ENCODE assay signal across 8 cellular contexts in genomic region chr1:145957443-145958319, GRCh38. TPM values are rescaled to one million over a fixed set of nuclear protein-coding genes. Genes with fewer than 3 reads are reported as not detected.
DNase-seq lines count a peak whose midpoint lies in the region; ATAC-seq, FAIRE-seq and TF ChIP-seq lines count a peak whose summit lies in the region.

LIX1L (minus strand) TSS chr1:145958017; CDS start chr1:145957927, 90 bp downstream.

- H3K27ac ChIP-seq in HepG2 (ENCODE audit: extremely low read length, insufficient read depth, low read length): peak within 1 kb of the TSS; percentile 61

- TF ChIP-seq POLR2A in HepG2 (IDR thresholded peaks at IDR 0.05; ENCODE audit: insufficient read depth in 1 of 2, low read depth in 2 of 2, low read length in 2 of 2): peak; percentile 59 to 71

- peak; percentile 63 to 97 (median 92) for DNase-seq in C1 segment of cervical spinal cord (lab: John Stamatoyannopoulos, UW)
- peak; percentile 97 for DNase-seq in NCI-H774 (lab: John Stamatoyannopoulos, UW)
- DNase-seq in activated CD4-positive, alpha-beta T cell treated with anti-CD3 and anti-CD28 coated beads, Interleukin-2, amount 50 U/mL, for 4 hours: peak; percentile 93
- peak; percentile 85 to 97 for DNase-seq in dermis microvascular lymphatic vessel endothelial cell (ENCODE audit: low read depth in 2 of 2)
- peak; percentile 91 for DNase-seq in HepG2 (ENCODE audit: low spot score)
- DNase-seq in stimulated activated CD4-positive, alpha-beta T cell treated with anti-CD3 and anti-CD28 coated beads, Interleukin-4, amount 100 ng/mL, for 1 hour: peak; percentile 93

- CTCF ChIA-PET in HepG2 (lab: Yijun Ruan, JAX; ENCODE audit: low intra/inter-chr PET ratio, low total read pairs): no interaction called here

- H3K4me3 ChIP-seq in HepG2 (replicated peaks in 1 of 3; ENCODE audit: insufficient read depth in 1 of 3, low read depth in 2 of 3, low read length in 3 of 3): peak within 1 kb of the TSS; percentile 73 to 89 (median 80)

- peak within 1 kb of the TSS; percentile 78 for H2AFZ ChIP-seq in HepG2 (ENCODE audit: low read length)

- TF ChIP-seq CTCF in HepG2 (CRISPR knock-in tag; IDR thresholded peaks at IDR 0.05): no peak

- H3K4me1 ChIP-seq in HepG2 (ENCODE audit: insufficient read depth, low read length): peaks cover 72% of the 10 kb centered on the region

- intact Hi-C loops in HepG2 (cut with micrococcal nuclease; ENCODE audit: unreplicated experiment): loop anchor here (5.0 kb wide), 1 partner anchor 65 kb away; no protein-coding TSS in a partner anchor

- peak; percentile 68 for FAIRE-seq in HepG2 (lab: Jason Lieb, UNC)

- under 1% methylated on average over 14 of the region's 60 CpGs for WGBS in HepG2 (ENCODE audit: low lambda C conversion rate)

- H3K4me2 ChIP-seq in HepG2 (ENCODE audit: low read depth, low read length): peak within 1 kb of the TSS; percentile 95

- BruUV-seq in HepG2 (replicated peaks; lab: Mats Ljungman, UMichigan): no TSS peak

- H4K20me1 ChIP-seq in HepG2 (ENCODE audit: insufficient read depth, low read length): no peaks in the 10 kb centered on the region

- in situ Hi-C loops in HepG2 (cut with HindIII; ENCODE audit: extremely low pct_ligation_motif_present, low pct_unique_long_range_greater_than_20kb): no loop called here

- peaks cover 23% of the 10 kb centered on the region for H3K79me2 ChIP-seq in HepG2 (ENCODE audit: insufficient read depth, low read length)

- peak within 1 kb of the TSS; percentile 80 for H3K9ac ChIP-seq in HepG2 (ENCODE audit: insufficient read depth, low read depth, low read length)

- TF ChIP-seq EP300 in HepG2 (IDR thresholded peaks at IDR 0.05; ENCODE audit: low read depth in 2 of 2, low read length in 2 of 2) (no peak), HepG2 (CRISPR knock-in tag; IDR thresholded peaks at IDR 0.05; ENCODE audit: borderline replicate concordance) (no peak)

- H3K27me3 ChIP-seq in HepG2 (ENCODE audit: control insufficient read depth in 1 of 2, insufficient read depth in 2 of 2, low read length in 2 of 2): peaks cover 0 to 25% of the 10 kb centered on the region in 2 experiments; a peak in 3 of 5 replicates

- ATAC-seq in GM19395 (IDR thresholded peaks at IDR 0.05; ENCODE audit: unreplicated experiment): peak; percentile 87
- ATAC-seq in HG03565 (IDR thresholded peaks at IDR 0.05; ENCODE audit: unreplicated experiment): peak; percentile 80
- ATAC-seq in HepG2: peak; percentile 89

- no peaks in the 10 kb centered on the region for H3K36me3 ChIP-seq in HepG2 (replicated peaks in 1 of 2; ENCODE audit: control insufficient read depth in 1 of 2, insufficient read depth in 2 of 2, low read length in 2 of 2)

- H3K9me3 ChIP-seq in HepG2 (ENCODE audit: low read length): no peaks in the 10 kb centered on the region

- POLR2A ChIA-PET in HepG2 (lab: Yijun Ruan, JAX): interaction anchor here (0.7 to 6.2 kb wide), 13 partner anchors 8 to 112 kb away, joined by 3 to 84 read pairs (median 3); partner anchors contain the start of genes NUDT17, PEX11B, PIAS3 and RBM8A

- no peak for TF ChIP-seq RAD21 in HepG2 (CRISPR knock-in tag; IDR thresholded peaks at IDR 0.05)

TF ChIP-seq in HepG2, 621 proteins besides CTCF, POLR2A, EP300 and RAD21 (continues in another document):
- TF ChIP-seq HIVEP1 (CRISPR knock-in tag; IDR thresholded peaks at IDR 0.05): 0 out of 2 replicates have a peak, but pooled peaks have one; percentile 39
- TF ChIP-seq MXI1 (IDR thresholded peaks at IDR 0.05; ENCODE audit: borderline replicate concordance, low read depth, low read length): peak; percentile 39; the same call in 1 of the 3 replicates
- TF ChIP-seq ZNF451 (CRISPR knock-in tag; IDR thresholded peaks at IDR 0.05): no peak
- TF ChIP-seq ZNF282 (IDR thresholded peaks at IDR 0.05; ENCODE audit: partially characterized antibody): no peak
- no peak for TF ChIP-seq ZBTB14 (CRISPR knock-in tag; IDR thresholded peaks at IDR 0.05)
- no peak for TF ChIP-seq EED (CRISPR knock-in tag; IDR thresholded peaks at IDR 0.05)
- TF ChIP-seq ZNF616 (CRISPR knock-in tag; IDR thresholded peaks at IDR 0.05; ENCODE audit: low read depth): no peak
- TF ChIP-seq PHF8 (CRISPR knock-in tag; IDR thresholded peaks at IDR 0.05): peak; percentile 75
- no peak; the same call in 1 of the 2 replicates for TF ChIP-seq ZNF274 (CRISPR knock-in tag; IDR thresholded peaks at IDR 0.05)
- no peak for TF ChIP-seq POLR2AphosphoS2 (IDR thresholded peaks at IDR 0.05; ENCODE audit: low read depth, low read length)
- TF ChIP-seq RBM39 (IDR thresholded peaks at IDR 0.05; ENCODE audit: low read depth, low read length, poor library complexity, severe bottlenecking): no peak
- 0 out of 2 replicates have a peak, but pooled peaks have one; percentile 16 for TF ChIP-seq BCL6 (CRISPR knock-in tag; IDR thresholded peaks at IDR 0.05)
- TF ChIP-seq ZNF367 (CRISPR knock-in tag; IDR thresholded peaks at IDR 0.05; ENCODE audit: borderline replicate concordance): no peak
- no peak for TF ChIP-seq SYNCRIP (IDR thresholded peaks at IDR 0.05; ENCODE audit: insufficient read depth, low read depth, low read length)
- no peak for TF ChIP-seq FOXO1 (CRISPR knock-in tag; IDR thresholded peaks at IDR 0.05)
- no peak for TF ChIP-seq AGO1 (IDR thresholded peaks at IDR 0.05; ENCODE audit: low read depth, low read length, poor library complexity, severe bottlenecking)
- TF ChIP-seq ZNF768 (CRISPR knock-in tag; IDR thresholded peaks at IDR 0.05): no peak
- TF ChIP-seq GABPB1 (CRISPR knock-in tag; IDR thresholded peaks at IDR 0.05): peak; percentile 66; the same call in 1 of the 2 replicates
- TF ChIP-seq SOX5 (CRISPR knock-in tag; IDR thresholded peaks at IDR 0.05; ENCODE audit: borderline replicate concordance): no peak
- TF ChIP-seq FOXC1 (CRISPR knock-in tag; IDR thresholded peaks at IDR 0.05; ENCODE audit: borderline replicate concordance): no peak; the same call in 1 of the 2 replicates
- no peak for TF ChIP-seq RORA (CRISPR knock-in tag; IDR thresholded peaks at IDR 0.05)
- 0 out of 4 replicates have a peak, but pooled peaks have one; percentile 40 to 44 for TF ChIP-seq HMGXB4 (CRISPR knock-in tag; IDR thresholded peaks at IDR 0.05; ENCODE audit: borderline replicate concordance in 1 of 2, low read depth in 1 of 2)
- TF ChIP-seq ZNF773 (CRISPR knock-in tag; IDR thresholded peaks at IDR 0.05; ENCODE audit: borderline replicate concordance): no peak; the same call in 1 of the 2 replicates
- no peak for TF ChIP-seq PRPF4 (IDR thresholded peaks at IDR 0.05; ENCODE audit: low read depth, low read length, poor library complexity, severe bottlenecking)
- no peak for TF ChIP-seq CBFB (CRISPR knock-in tag; IDR thresholded peaks at IDR 0.05)

RNA-seq across cellular contexts. Expression of gene LIX1L, which starts in this region (rescaled TPM):
- total RNA-seq in dermis microvascular lymphatic vessel endothelial cell (21.1 and 26.0 TPM in 2 replicates), HepG2 (2016; rRNA removed; fragmentation: Illumina TruSeq; extraction: Trizol) (8.1 and 10.9 TPM in 2 replicates)
- 1.6 TPM in 2 replicates for total RNA-seq in HepG2 (2016; cell fraction: cytosol; rRNA removed; fragmentation: Illumina TruSeq; extraction: Trizol; ENCODE audit: low read depth)
- 8.3 and 9.6 TPM in 2 replicates for total RNA-seq in HepG2 (2016; cell fraction: insoluble cytoplasmic fraction; rRNA removed; fragmentation: Illumina TruSeq; extraction: Trizol)
- total RNA-seq in HepG2 (2016; cell fraction: membrane; rRNA removed; fragmentation: Illumina TruSeq; extraction: Trizol): 6.8 and 7.1 TPM in 2 replicates
- 5.0 and 5.9 TPM in 2 replicates for total RNA-seq in HepG2 (2016; cell fraction: nucleus; rRNA removed; fragmentation: Illumina TruSeq; extraction: Trizol)
- 19.4 and 24.9 TPM in 2 replicates for polyA plus RNA-seq in HepG2 (2011; rRNA removed)
- polyA plus RNA-seq in HepG2 (2011; cell fraction: cytosol; rRNA removed): 19.3 and 22.0 TPM in 2 replicates
- polyA plus RNA-seq in HepG2 (2011; cell fraction: nucleus; rRNA removed): 5.2 and 7.4 TPM in 2 replicates
- polyA plus RNA-seq in HepG2 (2012): 4.8 and 5.8 TPM in 2 replicates
- polyA plus RNA-seq in HepG2 (2016; cell fraction: cytosol; fragmentation: Illumina TruSeq; extraction: Trizol; ENCODE audit: low read depth): 1.3 and 1.7 TPM in 2 replicates
- polyA plus RNA-seq in HepG2 (2016; cell fraction: insoluble cytoplasmic fraction; fragmentation: Illumina TruSeq; extraction: Trizol; ENCODE audit: low read depth): 12.8 and 15.5 TPM in 2 replicates
- 5.7 and 5.8 TPM in 2 replicates for polyA plus RNA-seq in HepG2 (2016; cell fraction: membrane; fragmentation: Illumina TruSeq; extraction: Trizol; ENCODE audit: low read depth)
- polyA plus RNA-seq in HepG2 (2016; cell fraction: nucleus; fragmentation: Illumina TruSeq; extraction: Trizol; ENCODE audit: insufficient read depth, low read depth): 9.8 and 10.9 TPM in 2 replicates
- 15.4 and 31.6 TPM in 2 replicates for polyA minus RNA-seq in HepG2 (2011; rRNA and poly(A)+ RNA removed; ENCODE audit: low replicate concordance)
- 12.6 and 13.9 TPM in 2 replicates for polyA minus RNA-seq in HepG2 (2011; cell fraction: cytosol; rRNA and poly(A)+ RNA removed)
- polyA minus RNA-seq in HepG2 (2011; cell fraction: nucleus; rRNA and poly(A)+ RNA removed): 5.9 and 7.2 TPM in 2 replicates

Comparison
In these comparisons a context has a peak if more than half of its experiments do, and no peak if none do; other contexts are left out.
1. Peak in every context shown above with its lines: DNase-seq, ATAC-seq, H3K4me3 ChIP-seq and H3K27ac ChIP-seq.